In genomic region chr7:81449105-81449504, GRCh38 we compare ENCODE assay signal across 12 cellular contexts.
DNase-seq lines count a peak whose midpoint lies in the region; ATAC-seq and TF ChIP-seq lines count a peak whose summit lies in the region.
"Had no signal": no experiment of that assay in that cellular context is flagged by ENCODE, and none has a peak within 500 bp of the region (broad histone marks: within the 10 kb centered on the region; RNA-seq: fewer than 3 reads in every experiment).

No MANE protein-coding gene starts in this region.

- in situ Hi-C loops in GM23248 (cut with MboI): no loop called here

- no peaks in the 10 kb centered on the region for H3K9me2 ChIP-seq in GM23248 (ENCODE audit: insufficient read depth)

- H3K9me3 Mint-ChIP-seq in activated T-helper 17 cell treated with anti-CD3 and anti-CD28 coated beads, Interleukin-2, amount 50 U/mL, for 72 hours: peaks cover 16% of the 10 kb centered on the region

- H3K4me3 Mint-ChIP-seq in activated T-helper 17 cell treated with anti-CD3 and anti-CD28 coated beads, Interleukin-2, amount 50 U/mL, for 72 hours: no peak overlapping the region

- no peak overlapping the region for H3K27ac Mint-ChIP-seq in activated T-helper 17 cell treated with anti-CD3 and anti-CD28 coated beads, Interleukin-2, amount 50 U/mL, for 72 hours

- H3K9me3 ChIP-seq in GM23248 (ENCODE audit: low read depth) (no peaks in the 10 kb centered on the region), adipocyte (ENCODE audit: control insufficient read depth, low read length) (no peaks in the 10 kb centered on the region), smooth muscle cell (replicated peaks; ENCODE audit: low read depth) (no peaks in the 10 kb centered on the region)
- H3K9me3 ChIP-seq: BLaER1 had no signal

- ATAC-seq in activated T-helper 17 cell treated with anti-CD3 and anti-CD28 coated beads, Interleukin-2, amount 50 U/mL, for 72 hours (replicated peaks): no peak
- no peak for ATAC-seq in HG02798 (IDR thresholded peaks at IDR 0.05; ENCODE audit: poor library complexity, unreplicated experiment)
- ATAC-seq: HCT116 had no signal

- no peak overlapping the region for H3K9ac ChIP-seq in GM23248
- no peak overlapping the region for H3K9ac ChIP-seq in adipocyte (ENCODE audit: low read length)
- no peak overlapping the region for H3K9ac ChIP-seq in smooth muscle cell (ENCODE audit: low read depth)
- H3K9ac ChIP-seq: BLaER1 had no signal

- DNase-seq in GM23248 (no peak), adipocyte (ENCODE audit: low read depth) (peak; percentile 11), fibroblast of pulmonary artery (ENCODE audit: low read depth) (peak; percentile 10), smooth muscle cell (lab: John Stamatoyannopoulos, UW; ENCODE audit: unreplicated experiment) (no peak), GOT3 (lab: John Stamatoyannopoulos, UW) (no peak)
- DNase-seq: AML-193, KG1 had no signal

- H3K4me2 ChIP-seq in GM23248 (ENCODE audit: unreplicated experiment): no peak overlapping the region
- no peak overlapping the region for H3K4me2 ChIP-seq in smooth muscle cell
- H3K4me2 ChIP-seq: BLaER1 had no signal

- H3K4me1 ChIP-seq in GM23248 (ENCODE audit: insufficient read depth) (peaks cover 11% of the 10 kb centered on the region), adipocyte (ENCODE audit: control insufficient read depth, insufficient read depth, low read length) (peaks cover 13% of the 10 kb centered on the region), smooth muscle cell (ENCODE audit: low read depth) (no peaks in the 10 kb centered on the region)
- H3K4me1 ChIP-seq: BLaER1 had no signal

- H3K79me2 ChIP-seq in GM23248 (ENCODE audit: insufficient read depth) (no peaks in the 10 kb centered on the region), smooth muscle cell (ENCODE audit: low read depth) (no peaks in the 10 kb centered on the region)

- no peaks in the 10 kb centered on the region for H4K20me1 ChIP-seq in GM23248 (ENCODE audit: insufficient read depth)
- no peaks in the 10 kb centered on the region for H4K20me1 ChIP-seq in smooth muscle cell (ENCODE audit: low read depth)
- H4K20me1 ChIP-seq: BLaER1 had no signal

- H3K36me3 Mint-ChIP-seq in activated T-helper 17 cell treated with anti-CD3 and anti-CD28 coated beads, Interleukin-2, amount 50 U/mL, for 72 hours (ENCODE audit: low read depth): no peaks in the 10 kb centered on the region

- H3K27me3 ChIP-seq in GM23248 (replicated peaks; ENCODE audit: insufficient read depth) (no peaks in the 10 kb centered on the region), adipocyte (replicated peaks; ENCODE audit: control insufficient read depth, insufficient read depth, low read length) (no peaks in the 10 kb centered on the region), smooth muscle cell (ENCODE audit: low read depth) (no peaks in the 10 kb centered on the region)
- H3K27me3 ChIP-seq: BLaER1 had no signal

- H2AFZ ChIP-seq in GM23248: peak overlapping the region; percentile 44; the same call in 1 of the 2 replicates
- H2AFZ ChIP-seq in smooth muscle cell (ENCODE audit: low read depth): peak overlapping the region; percentile 38

- H3K36me3 ChIP-seq in GM23248 (ENCODE audit: low read depth): no peaks in the 10 kb centered on the region
- H3K36me3 ChIP-seq in adipocyte (ENCODE audit: control insufficient read depth, insufficient read depth, low read length, severe bottlenecking): no peaks in the 10 kb centered on the region
- no peaks in the 10 kb centered on the region for H3K36me3 ChIP-seq in smooth muscle cell (ENCODE audit: low read depth)
- H3K36me3 ChIP-seq: BLaER1 had no signal

- H3K27me3 Mint-ChIP-seq in activated T-helper 17 cell treated with anti-CD3 and anti-CD28 coated beads, Interleukin-2, amount 50 U/mL, for 72 hours: no peaks in the 10 kb centered on the region

- H3K4me1 Mint-ChIP-seq in activated T-helper 17 cell treated with anti-CD3 and anti-CD28 coated beads, Interleukin-2, amount 50 U/mL, for 72 hours: no peaks in the 10 kb centered on the region

- H3K4me3 ChIP-seq in GM23248 (no peak overlapping the region), adipocyte (ENCODE audit: low read length) (no peak overlapping the region), fibroblast of pulmonary artery (replicated peaks; ENCODE audit: low read depth, low read length) (no peak overlapping the region), smooth muscle cell (no peak overlapping the region)
- H3K4me3 ChIP-seq: BLaER1 had no signal

- H3F3A ChIP-seq in GM23248 (ENCODE audit: insufficient read depth) (no peaks in the 10 kb centered on the region), smooth muscle cell (ENCODE audit: low read depth) (no peaks in the 10 kb centered on the region)

- no peak for TF ChIP-seq CTCF in fibroblast of pulmonary artery (IDR thresholded peaks at IDR 0.05; ENCODE audit: low read length, missing control alignments)
- TF ChIP-seq CTCF in smooth muscle cell (IDR thresholded peaks at IDR 0.05; ENCODE audit: borderline replicate concordance, insufficient read depth, poor library complexity, severe bottlenecking): no peak

- H3K27ac ChIP-seq in GM23248 (no peak overlapping the region), smooth muscle cell (ENCODE audit: low read depth) (no peak overlapping the region)
- H3K27ac ChIP-seq: BLaER1, HL-60 had no signal

Comparison
In these comparisons a context has a peak if more than half of its experiments do, and no peak if none do; other contexts are left out.
1. DNase-seq: peak in adipocyte (single experiment) and fibroblast of pulmonary artery (single experiment); none in GM23248 (single experiment), smooth muscle cell (single experiment) and GOT3 (single experiment).